In the genomic region with DNA sequence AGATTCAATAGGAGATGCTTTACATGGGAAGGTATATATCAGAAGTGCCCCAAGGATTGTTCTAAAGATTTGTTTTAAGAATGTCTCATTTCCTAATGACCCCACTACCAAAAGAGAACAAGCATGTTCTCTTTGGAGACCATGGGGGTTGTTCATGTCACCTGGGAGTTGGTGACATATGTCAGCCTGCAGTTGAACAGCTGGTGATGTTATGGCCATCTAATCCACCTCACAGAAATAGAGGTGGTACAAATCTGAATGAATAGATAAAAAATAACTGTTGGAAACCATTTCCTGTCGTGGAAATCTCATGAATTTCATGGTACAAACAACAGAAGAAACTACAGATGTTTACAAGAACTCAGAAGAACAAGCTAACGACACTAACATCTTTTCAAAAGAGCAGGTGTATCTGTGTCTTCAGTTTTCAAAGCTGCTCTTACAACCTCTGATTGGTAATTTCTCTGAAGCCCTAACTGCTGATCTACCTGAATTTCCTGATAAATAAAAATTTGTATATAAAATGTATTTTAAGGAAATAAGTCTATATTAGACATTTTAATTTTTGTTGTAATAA, we compare ENCODE assay signal across 19 cellular contexts.
A peak's percentile ranks its signal among the peaks of the same experiment; 100 is the strongest.
DNase-seq lines count a peak whose midpoint lies in the region; FAIRE-seq and TF ChIP-seq lines count a peak whose summit lies in the region.
"Had no signal": no experiment of that assay in that cellular context is flagged by ENCODE, and none has a peak within 500 bp of the region (broad histone marks: within the 10 kb centered on the region; RNA-seq: fewer than 3 reads in every experiment).

No MANE protein-coding gene starts in this region.

- H3K27ac Mint-ChIP-seq in glutamatergic neuron (ENCODE audit: unreplicated experiment): peak overlapping the region; percentile 89
- H3K27ac Mint-ChIP-seq: CD4-positive, CD25-positive, alpha-beta regulatory T cell had no signal

- H3K36me3 Mint-ChIP-seq in glutamatergic neuron (ENCODE audit: unreplicated experiment): peaks cover 4% of the 10 kb centered on the region
- H3K36me3 Mint-ChIP-seq: CD4-positive, CD25-positive, alpha-beta regulatory T cell had no signal

- H3K9me3 ChIP-seq in vagina: no peaks in the 10 kb centered on the region

- no peak overlapping the region for H3K4me3 ChIP-seq in vagina
- H3K4me3 ChIP-seq: BLaER1 treated with 17β-estradiol and CSF1 and Interleukin-3, amounts not matched to agents 10 nM and 100 nM; GM23248 had no signal

- H3K4me3 Mint-ChIP-seq in glutamatergic neuron (ENCODE audit: unreplicated experiment): peak overlapping the region; percentile 52
- H3K4me3 Mint-ChIP-seq: CD4-positive, CD25-positive, alpha-beta regulatory T cell had no signal

- DNase-seq in D721Med (ENCODE audit: insufficient read length, low spot score) (no peak), H54 (ENCODE audit: insufficient read length, low spot score) (no peak), NCI-H524 (lab: John Stamatoyannopoulos, UW) (peak; percentile 12 to 74), glutamatergic neuron (no peak), vagina (ENCODE audit: extremely low spot score in 2 of 2) (no peak), SK-N-DZ (ENCODE audit: low spot score) (no peak), urothelium cell line (ENCODE audit: low spot score) (no peak)
- DNase-seq: ACHN; Calu3; CD4-positive, CD25-positive, alpha-beta regulatory T cell; DMS153; DMS79 treated with DMSO at 0.1 percent for 48 hours; GF-D8; GM23248; H7; Karpas-422 had no signal

- H3K36me3 ChIP-seq in vagina: no peaks in the 10 kb centered on the region

- peaks cover 5% of the 10 kb centered on the region for H3K27me3 Mint-ChIP-seq in glutamatergic neuron (ENCODE audit: unreplicated experiment)
- H3K27me3 Mint-ChIP-seq: CD4-positive, CD25-positive, alpha-beta regulatory T cell had no signal

- TF ChIP-seq POLR2A in H54 (IDR thresholded peaks at IDR 0.05; ENCODE audit: low read depth, low read length) (no peak), vagina (IDR thresholded peaks at IDR 0.05) (no peak)

- TF ChIP-seq CTCF in D721Med (IDR thresholded peaks at IDR 0.05; ENCODE audit: insufficient read depth, missing control alignments) (no peak), glutamatergic neuron (IDR thresholded peaks at IDR 0.05; ENCODE audit: partially characterized antibody, unreplicated experiment) (no peak), vagina (IDR thresholded peaks at IDR 0.05) (no peak)

- peak; percentile 84 for FAIRE-seq in D721Med (lab: Jason Lieb, UNC)
- FAIRE-seq in H54 (lab: Jason Lieb, UNC): peak; percentile 6
- FAIRE-seq in urothelium cell line (lab: Jason Lieb, UNC): no peak
- FAIRE-seq: HepG2, HTR-8/SVneo had no signal

- H3K9me3 Mint-ChIP-seq in glutamatergic neuron (ENCODE audit: unreplicated experiment): peaks cover 7% of the 10 kb centered on the region

- H3K27ac ChIP-seq in vagina: no peak overlapping the region
- H3K27ac ChIP-seq: BLaER1 treated with 17β-estradiol and CSF1 and Interleukin-3, amounts not matched to agents 10 nM and 100 nM; GM23248 had no signal

- intact Hi-C loops in vagina (cut with DNase I): no loop called here

- no peaks in the 10 kb centered on the region for H3K27me3 ChIP-seq in vagina
- H3K27me3 ChIP-seq: BLaER1 treated with 17β-estradiol and CSF1 and Interleukin-3, amounts not matched to agents 10 nM and 100 nM had no signal

- no peaks in the 10 kb centered on the region for H3K4me1 ChIP-seq in vagina

- H3K4me1 Mint-ChIP-seq in glutamatergic neuron (ENCODE audit: low read depth, unreplicated experiment): peaks cover 12% of the 10 kb centered on the region
- H3K4me1 Mint-ChIP-seq: CD4-positive, CD25-positive, alpha-beta regulatory T cell had no signal

Comparison
In these comparisons a context has a peak if more than half of its experiments do, and no peak if none do; other contexts are left out.
1. DNase-seq: peak in NCI-H524 (2 of 2); none in D721Med (single experiment), H54 (single experiment), glutamatergic neuron (single experiment), vagina (0 of 2), SK-N-DZ (single experiment) and urothelium cell line (single experiment).